ENCODE assay signal across 8 cellular contexts in the genomic region with DNA sequence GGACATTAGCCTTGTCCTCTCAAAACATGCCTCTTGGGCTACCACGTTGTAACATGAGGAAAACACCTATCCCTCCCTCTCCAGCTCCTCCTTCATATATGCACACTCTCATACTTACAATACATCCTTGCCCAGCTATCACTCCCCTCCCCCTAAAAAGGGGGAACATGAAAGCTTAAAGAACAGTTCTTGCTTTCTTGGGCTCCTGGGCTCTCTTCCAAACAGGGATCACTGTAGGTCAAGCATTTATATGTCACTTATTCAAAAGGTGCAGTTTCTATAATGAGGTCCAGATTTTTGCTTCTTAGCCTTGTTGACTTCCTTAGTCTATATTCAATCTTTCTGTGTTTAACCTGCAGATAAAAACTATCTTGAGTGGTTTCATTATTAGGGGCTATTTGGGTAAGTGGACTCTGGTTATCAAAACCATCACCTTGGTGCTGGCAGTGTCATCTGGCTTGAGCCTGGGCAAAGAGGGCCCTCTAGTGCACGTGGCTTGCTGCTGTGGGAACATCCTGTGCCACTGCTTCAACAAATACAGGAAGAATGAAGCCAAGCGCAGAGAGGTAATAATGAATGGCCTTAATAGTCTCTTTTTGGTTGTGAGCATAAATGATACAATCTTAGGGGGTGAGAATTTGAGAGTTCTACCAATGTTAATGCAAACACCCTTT.
DNase-seq lines count a peak whose midpoint lies in the region; ATAC-seq and TF ChIP-seq lines count a peak whose summit lies in the region.

No MANE protein-coding gene starts in this region.

- peak; percentile 86 for TF ChIP-seq CTCF in LNCaP clone FGC (IDR thresholded peaks at IDR 0.05; ENCODE audit: control insufficient read depth, extremely low read depth, insufficient read depth)
- TF ChIP-seq CTCF in body of pancreas (IDR thresholded peaks at IDR 0.05): peak in 4 of 7 experiments; percentile 14 to 42 (median 31)

- no peaks in the 10 kb centered on the region for H3K27me3 ChIP-seq in body of pancreas
- no peaks in the 10 kb centered on the region for H3K27me3 ChIP-seq in mesenchymal stem cell (ENCODE audit: control insufficient read depth in 1 of 2, insufficient read depth in 1 of 2, low read length in 2 of 2)

- no peak overlapping the region for H2AK5ac ChIP-seq in mesenchymal stem cell (ENCODE audit: low read length, severe bottlenecking)

- H4K8ac ChIP-seq in mesenchymal stem cell (ENCODE audit: low read length): no peak overlapping the region

- WGBS in body of pancreas, 2 donors: 24 to 32% methylated on average over 3 of the region's 3 CpGs
- 68% methylated on average over 3 of the region's 3 CpGs for WGBS in mesenchymal stem cell

- H3K14ac ChIP-seq in mesenchymal stem cell (ENCODE audit: low read length in 2 of 2): no peak overlapping the region

- DNase-seq in NCI-H2029 (lab: John Stamatoyannopoulos, UW): peak; percentile 9
- DNase-seq in NCI-H2029 treated with DMSO at 0.1 percent for 48 hours (lab: John Stamatoyannopoulos, UW): no peak
- no peak for DNase-seq in LNCaP clone FGC (ENCODE audit: low read depth)
- DNase-seq in body of pancreas: peak; percentile 15 to 54 (median 34)
- DNase-seq in mesenchymal stem cell: peak; percentile 12
- DNase-seq in activated CD8-positive, alpha-beta memory T cell treated with anti-CD3 and anti-CD28 coated beads, Interleukin-2, amount 50 U/mL, for 4 hours: no peak
- no peak for DNase-seq in HuH-7.5 (ENCODE audit: low spot score)
- no peak for DNase-seq in AG08396 (ENCODE audit: low spot score)

- no peak overlapping the region for H3K4ac ChIP-seq in mesenchymal stem cell (ENCODE audit: low read depth in 1 of 2, low read length in 2 of 2)

- H3K36me3 ChIP-seq in body of pancreas (replicated peaks in 1 of 2; ENCODE audit: insufficient read depth in 1 of 2, low read depth in 2 of 2): no peaks in the 10 kb centered on the region
- no peaks in the 10 kb centered on the region for H3K36me3 ChIP-seq in mesenchymal stem cell (ENCODE audit: control insufficient read depth in 1 of 2, insufficient read depth in 2 of 2, low read depth in 1 of 2, low read length in 2 of 2)

- H4K91ac ChIP-seq in mesenchymal stem cell (ENCODE audit: low read length): no peak overlapping the region

- intact Hi-C loops in body of pancreas (cut with DNase I): no loop called here

- no peak overlapping the region for H2BK15ac ChIP-seq in mesenchymal stem cell (ENCODE audit: low read depth, poor library complexity, severe bottlenecking)

- H2BK12ac ChIP-seq in mesenchymal stem cell (ENCODE audit: low read length in 2 of 2): no peak overlapping the region

- no peak overlapping the region for H3K9ac ChIP-seq in mesenchymal stem cell (ENCODE audit: low read length)

- H3K23ac ChIP-seq in mesenchymal stem cell (ENCODE audit: low read length in 2 of 2): no peak overlapping the region

- no peaks in the 10 kb centered on the region for H3K4me1 ChIP-seq in body of pancreas
- no peaks in the 10 kb centered on the region for H3K4me1 ChIP-seq in mesenchymal stem cell (ENCODE audit: control insufficient read depth, insufficient read depth, low read depth, low read length)

- H2AFZ ChIP-seq in mesenchymal stem cell (ENCODE audit: low read depth, low read length): no peak overlapping the region

- no peak for TF ChIP-seq POLR2A in body of pancreas (IDR thresholded peaks at IDR 0.05)

- H3K4me2 ChIP-seq in mesenchymal stem cell (ENCODE audit: low read length, poor library complexity, severe bottlenecking): no peak overlapping the region

- no peak overlapping the region for H3K4me3 ChIP-seq in LNCaP clone FGC (ENCODE audit: low read depth, low read length)
- H3K4me3 ChIP-seq in body of pancreas: no peak overlapping the region
- H3K4me3 ChIP-seq in mesenchymal stem cell (ENCODE audit: insufficient read depth in 1 of 2, low read depth in 1 of 2, low read length in 2 of 2): no peak overlapping the region

- no peak overlapping the region for H2BK120ac ChIP-seq in mesenchymal stem cell (ENCODE audit: low read depth, low read length)

- no peak overlapping the region for H3K27ac ChIP-seq in body of pancreas
- no peak overlapping the region for H3K27ac ChIP-seq in mesenchymal stem cell (ENCODE audit: low read length, poor library complexity, severe bottlenecking)

- H3K9me3 ChIP-seq in body of pancreas (no peaks in the 10 kb centered on the region), mesenchymal stem cell (ENCODE audit: control insufficient read depth, low read length) (no peaks in the 10 kb centered on the region)

- no peaks in the 10 kb centered on the region for H3K79me1 ChIP-seq in mesenchymal stem cell (replicated peaks; ENCODE audit: low read length, poor library complexity, severe bottlenecking)

- no peak overlapping the region for H3K18ac ChIP-seq in mesenchymal stem cell (ENCODE audit: low read depth in 1 of 2, low read length in 2 of 2)

- no peak overlapping the region for H2BK5ac ChIP-seq in mesenchymal stem cell (ENCODE audit: low read depth, low read length, poor library complexity, severe bottlenecking)

- ATAC-seq in body of pancreas: peak; percentile 55

Comparison
In these comparisons a context has a peak if more than half of its experiments do, and no peak if none do; other contexts are left out.
1. DNase-seq: peak in NCI-H2029 (single experiment), body of pancreas (4 of 4) and mesenchymal stem cell (single experiment); none in NCI-H2029 treated with DMSO at 0.1 percent for 48 hours (single experiment), LNCaP clone FGC (single experiment), activated CD8-positive, alpha-beta memory T cell treated with anti-CD3 and anti-CD28 coated beads, Interleukin-2, amount 50 U/mL, for 4 hours (single experiment), HuH-7.5 (single experiment) and AG08396 (single experiment).